Comparison of ENCODE assay signal across 1 cellular context in the genomic region with DNA sequence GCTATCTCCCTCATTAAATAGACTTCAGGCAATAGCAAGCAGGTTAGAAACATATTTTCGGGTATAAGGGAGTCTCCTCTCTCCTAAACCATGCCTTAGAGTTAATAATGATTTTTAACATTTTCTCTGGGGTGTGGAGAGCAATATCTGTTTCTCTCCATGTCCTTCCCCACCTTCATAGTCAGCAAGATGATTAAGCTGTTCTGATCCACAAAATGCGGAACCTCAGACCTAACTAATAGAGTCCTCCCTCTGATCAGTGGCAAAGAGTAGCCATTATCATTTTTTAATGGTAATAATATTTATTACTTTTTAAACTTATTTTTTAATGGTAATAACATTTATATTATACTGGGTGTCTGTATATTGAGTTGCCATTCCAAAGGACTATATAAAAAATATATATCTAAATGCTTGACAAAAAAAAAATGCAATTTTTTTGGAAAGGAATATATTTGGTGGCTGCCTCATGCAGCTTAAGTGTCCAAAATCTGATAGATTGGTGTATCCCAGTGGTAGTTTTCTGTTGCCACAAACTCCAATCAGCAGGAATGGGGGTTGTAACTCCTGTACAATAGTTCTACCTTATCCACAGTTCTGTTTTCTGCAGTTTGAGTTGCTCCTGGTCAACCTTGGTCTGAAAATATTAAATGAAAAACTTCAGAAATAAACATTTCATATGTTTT.
TF ChIP-seq lines count a peak whose summit lies in the region.

No MANE protein-coding gene starts in this region.

TF ChIP-seq in K562, 482 proteins besides CTCF, POLR2A, EP300 and RAD21 (continues in another document):
- TF ChIP-seq, protein P1, sequence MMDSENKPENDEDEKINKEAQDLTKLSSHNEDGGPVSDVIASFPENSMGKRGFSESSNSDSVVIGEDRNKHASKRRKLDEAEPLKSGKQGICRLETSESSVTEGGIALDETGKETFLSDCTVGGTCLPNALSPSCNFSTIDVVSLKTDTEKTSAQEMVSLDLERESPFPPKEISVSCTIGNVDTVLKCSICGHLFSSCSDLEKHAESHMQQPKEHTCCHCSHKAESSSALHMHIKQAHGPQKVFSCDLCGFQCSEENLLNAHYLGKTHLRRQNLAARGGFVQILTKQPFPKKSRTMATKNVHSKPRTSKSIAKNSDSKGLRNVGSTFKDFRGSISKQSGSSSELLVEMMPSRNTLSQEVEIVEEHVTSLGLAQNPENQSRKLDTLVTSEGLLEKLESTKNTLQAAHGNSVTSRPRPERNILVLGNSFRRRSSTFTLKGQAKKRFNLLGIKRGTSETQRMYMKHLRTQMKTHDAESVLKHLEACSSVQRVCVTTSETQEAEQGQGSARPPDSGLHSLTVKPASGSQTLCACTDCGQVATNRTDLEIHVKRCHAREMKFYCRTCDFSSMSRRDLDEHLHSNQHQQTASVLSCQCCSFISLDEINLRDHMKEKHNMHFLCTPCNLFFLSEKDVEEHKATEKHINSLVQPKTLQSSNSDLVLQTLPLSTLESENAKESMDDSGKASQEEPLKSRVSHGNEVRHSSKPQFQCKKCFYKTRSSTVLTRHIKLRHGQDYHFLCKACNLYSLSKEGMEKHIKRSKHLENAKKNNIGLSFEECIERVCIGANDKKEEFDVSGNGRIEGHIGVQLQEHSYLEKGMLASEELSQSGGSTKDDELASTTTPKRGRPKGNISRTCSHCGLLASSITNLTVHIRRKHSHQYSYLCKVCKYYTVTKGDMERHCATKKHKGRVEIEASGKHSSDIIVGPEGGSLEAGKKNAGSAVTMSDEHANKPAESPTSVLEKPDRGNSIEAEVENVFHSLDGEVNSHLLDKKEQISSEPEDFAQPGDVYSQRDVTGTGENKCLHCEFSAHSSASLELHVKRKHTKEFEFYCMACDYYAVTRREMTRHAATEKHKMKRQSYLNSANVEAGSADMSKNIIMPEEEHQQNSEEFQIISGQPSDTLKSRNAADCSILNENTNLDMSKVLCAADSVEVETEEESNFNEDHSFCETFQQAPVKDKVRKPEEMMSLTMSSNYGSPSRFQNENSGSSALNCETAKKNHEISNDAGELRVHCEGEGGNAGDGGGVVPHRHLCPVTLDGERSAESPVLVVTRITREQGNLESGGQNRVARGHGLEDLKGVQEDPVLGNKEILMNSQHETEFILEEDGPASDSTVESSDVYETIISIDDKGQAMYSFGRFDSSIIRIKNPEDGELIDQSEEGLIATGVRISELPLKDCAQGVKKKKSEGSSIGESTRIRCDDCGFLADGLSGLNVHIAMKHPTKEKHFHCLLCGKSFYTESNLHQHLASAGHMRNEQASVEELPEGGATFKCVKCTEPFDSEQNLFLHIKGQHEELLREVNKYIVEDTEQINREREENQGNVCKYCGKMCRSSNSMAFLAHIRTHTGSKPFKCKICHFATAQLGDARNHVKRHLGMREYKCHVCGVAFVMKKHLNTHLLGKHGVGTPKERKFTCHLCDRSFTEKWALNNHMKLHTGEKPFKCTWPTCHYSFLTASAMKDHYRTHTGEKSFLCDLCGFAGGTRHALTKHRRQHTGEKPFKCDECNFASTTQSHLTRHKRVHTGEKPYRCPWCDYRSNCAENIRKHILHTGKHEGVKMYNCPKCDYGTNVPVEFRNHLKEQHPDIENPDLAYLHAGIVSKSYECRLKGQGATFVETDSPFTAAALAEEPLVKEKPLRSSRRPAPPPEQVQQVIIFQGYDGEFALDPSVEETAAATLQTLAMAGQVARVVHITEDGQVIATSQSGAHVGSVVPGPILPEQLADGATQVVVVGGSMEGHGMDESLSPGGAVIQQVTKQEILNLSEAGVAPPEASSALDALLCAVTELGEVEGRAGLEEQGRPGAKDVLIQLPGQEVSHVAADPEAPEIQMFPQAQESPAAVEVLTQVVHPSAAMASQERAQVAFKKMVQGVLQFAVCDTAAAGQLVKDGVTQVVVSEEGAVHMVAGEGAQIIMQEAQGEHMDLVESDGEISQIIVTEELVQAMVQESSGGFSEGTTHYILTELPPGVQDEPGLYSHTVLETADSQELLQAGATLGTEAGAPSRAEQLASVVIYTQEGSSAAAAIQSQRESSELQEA (IDR thresholded peaks at IDR 0.05; ENCODE audit: low read depth): no peak
- TF ChIP-seq SRF (CRISPR knock-in tag; IDR thresholded peaks at IDR 0.05) (0 out of 4 replicates have a peak, but pooled peaks of 1 of the 2 experiments have one; percentile 9), MAZ (CRISPR knock-in tag; conservative IDR thresholded peaks at IDR 0.05 in 1 of 2, IDR thresholded peaks at IDR 0.05 in 1 of 2) (0 out of 4 replicates have a peak, but pooled peaks of 1 of the 2 experiments have one; percentile 12), ZNF77 (CRISPR knock-in tag; IDR thresholded peaks at IDR 0.05) (no peak), CCAR2 (IDR thresholded peaks at IDR 0.05; ENCODE audit: low read depth, low read length) (no peak), DIDO1 (tag; IDR thresholded peaks at IDR 0.05; ENCODE audit: low read depth) (no peak), ZNF408 (CRISPR knock-in tag; IDR thresholded peaks at IDR 0.05; ENCODE audit: low read depth) (no peak), BACH1 (tag; IDR thresholded peaks at IDR 0.05) (0 out of 2 replicates have a peak, but pooled peaks have one; percentile 7), POLR2AphosphoS2 (IDR thresholded peaks at IDR 0.05; ENCODE audit: low read length) (no peak), ZNF3 (CRISPR knock-in tag; IDR thresholded peaks at IDR 0.05) (no peak), ARHGAP35 (IDR thresholded peaks at IDR 0.05; ENCODE audit: partially characterized antibody) (no peak), ZNF75A (CRISPR knock-in tag; IDR thresholded peaks at IDR 0.05) (0 out of 2 replicates have a peak, but pooled peaks have one; percentile 57), GATAD2A (IDR thresholded peaks at IDR 0.05) (no peak), CREM (IDR thresholded peaks at IDR 0.05; ENCODE audit: low read depth) (no peak), DACH1 (IDR thresholded peaks at IDR 0.05; ENCODE audit: partially characterized antibody) (no peak), ETV1 (tag; conservative IDR thresholded peaks at IDR 0.05; ENCODE audit: low read depth) (no peak), MIER1 (IDR thresholded peaks at IDR 0.05; ENCODE audit: low read depth) (no peak), PPARD (CRISPR knock-in tag; IDR thresholded peaks at IDR 0.05) (no peak), KDM4B (IDR thresholded peaks at IDR 0.05; ENCODE audit: borderline replicate concordance in 2 of 2, low read depth in 1 of 2) (no peak), MAFG (tag; conservative IDR thresholded peaks at IDR 0.05) (0 out of 2 replicates have a peak, but pooled peaks have one; percentile 35), RBM15 (IDR thresholded peaks at IDR 0.05; ENCODE audit: insufficient read depth, low read length) (no peak), ZNF140 (CRISPR knock-in tag; IDR thresholded peaks at IDR 0.05) (no peak), OTX1 (CRISPR knock-in tag; IDR thresholded peaks at IDR 0.05) (no peak), SOX6 (IDR thresholded peaks at IDR 0.05) (no peak), ELF4 (CRISPR knock-in tag; IDR thresholded peaks at IDR 0.05) (no peak), POU5F1 (IDR thresholded peaks at IDR 0.05; ENCODE audit: borderline replicate concordance, low read depth, low read length, partially characterized antibody) (no peak)
- TF ChIP-seq, protein P2, sequence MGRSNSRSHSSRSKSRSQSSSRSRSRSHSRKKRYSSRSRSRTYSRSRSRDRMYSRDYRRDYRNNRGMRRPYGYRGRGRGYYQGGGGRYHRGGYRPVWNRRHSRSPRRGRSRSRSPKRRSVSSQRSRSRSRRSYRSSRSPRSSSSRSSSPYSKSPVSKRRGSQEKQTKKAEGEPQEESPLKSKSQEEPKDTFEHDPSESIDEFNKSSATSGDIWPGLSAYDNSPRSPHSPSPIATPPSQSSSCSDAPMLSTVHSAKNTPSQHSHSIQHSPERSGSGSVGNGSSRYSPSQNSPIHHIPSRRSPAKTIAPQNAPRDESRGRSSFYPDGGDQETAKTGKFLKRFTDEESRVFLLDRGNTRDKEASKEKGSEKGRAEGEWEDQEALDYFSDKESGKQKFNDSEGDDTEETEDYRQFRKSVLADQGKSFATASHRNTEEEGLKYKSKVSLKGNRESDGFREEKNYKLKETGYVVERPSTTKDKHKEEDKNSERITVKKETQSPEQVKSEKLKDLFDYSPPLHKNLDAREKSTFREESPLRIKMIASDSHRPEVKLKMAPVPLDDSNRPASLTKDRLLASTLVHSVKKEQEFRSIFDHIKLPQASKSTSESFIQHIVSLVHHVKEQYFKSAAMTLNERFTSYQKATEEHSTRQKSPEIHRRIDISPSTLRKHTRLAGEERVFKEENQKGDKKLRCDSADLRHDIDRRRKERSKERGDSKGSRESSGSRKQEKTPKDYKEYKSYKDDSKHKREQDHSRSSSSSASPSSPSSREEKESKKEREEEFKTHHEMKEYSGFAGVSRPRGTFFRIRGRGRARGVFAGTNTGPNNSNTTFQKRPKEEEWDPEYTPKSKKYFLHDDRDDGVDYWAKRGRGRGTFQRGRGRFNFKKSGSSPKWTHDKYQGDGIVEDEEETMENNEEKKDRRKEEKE (IDR thresholded peaks at IDR 0.05; ENCODE audit: borderline replicate concordance in 1 of 2, control insufficient read depth in 1 of 2, low read depth in 2 of 2, low read length in 1 of 2): no peak
- TF ChIP-seq, protein P3, sequence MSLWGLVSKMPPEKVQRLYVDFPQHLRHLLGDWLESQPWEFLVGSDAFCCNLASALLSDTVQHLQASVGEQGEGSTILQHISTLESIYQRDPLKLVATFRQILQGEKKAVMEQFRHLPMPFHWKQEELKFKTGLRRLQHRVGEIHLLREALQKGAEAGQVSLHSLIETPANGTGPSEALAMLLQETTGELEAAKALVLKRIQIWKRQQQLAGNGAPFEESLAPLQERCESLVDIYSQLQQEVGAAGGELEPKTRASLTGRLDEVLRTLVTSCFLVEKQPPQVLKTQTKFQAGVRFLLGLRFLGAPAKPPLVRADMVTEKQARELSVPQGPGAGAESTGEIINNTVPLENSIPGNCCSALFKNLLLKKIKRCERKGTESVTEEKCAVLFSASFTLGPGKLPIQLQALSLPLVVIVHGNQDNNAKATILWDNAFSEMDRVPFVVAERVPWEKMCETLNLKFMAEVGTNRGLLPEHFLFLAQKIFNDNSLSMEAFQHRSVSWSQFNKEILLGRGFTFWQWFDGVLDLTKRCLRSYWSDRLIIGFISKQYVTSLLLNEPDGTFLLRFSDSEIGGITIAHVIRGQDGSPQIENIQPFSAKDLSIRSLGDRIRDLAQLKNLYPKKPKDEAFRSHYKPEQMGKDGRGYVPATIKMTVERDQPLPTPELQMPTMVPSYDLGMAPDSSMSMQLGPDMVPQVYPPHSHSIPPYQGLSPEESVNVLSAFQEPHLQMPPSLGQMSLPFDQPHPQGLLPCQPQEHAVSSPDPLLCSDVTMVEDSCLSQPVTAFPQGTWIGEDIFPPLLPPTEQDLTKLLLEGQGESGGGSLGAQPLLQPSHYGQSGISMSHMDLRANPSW (CRISPR knock-in tag; IDR thresholded peaks at IDR 0.05): no peak
- TF ChIP-seq, protein P4, sequence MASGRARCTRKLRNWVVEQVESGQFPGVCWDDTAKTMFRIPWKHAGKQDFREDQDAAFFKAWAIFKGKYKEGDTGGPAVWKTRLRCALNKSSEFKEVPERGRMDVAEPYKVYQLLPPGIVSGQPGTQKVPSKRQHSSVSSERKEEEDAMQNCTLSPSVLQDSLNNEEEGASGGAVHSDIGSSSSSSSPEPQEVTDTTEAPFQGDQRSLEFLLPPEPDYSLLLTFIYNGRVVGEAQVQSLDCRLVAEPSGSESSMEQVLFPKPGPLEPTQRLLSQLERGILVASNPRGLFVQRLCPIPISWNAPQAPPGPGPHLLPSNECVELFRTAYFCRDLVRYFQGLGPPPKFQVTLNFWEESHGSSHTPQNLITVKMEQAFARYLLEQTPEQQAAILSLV (tag; IDR thresholded peaks at IDR 0.05): no peak
- TF ChIP-seq, protein P5, sequence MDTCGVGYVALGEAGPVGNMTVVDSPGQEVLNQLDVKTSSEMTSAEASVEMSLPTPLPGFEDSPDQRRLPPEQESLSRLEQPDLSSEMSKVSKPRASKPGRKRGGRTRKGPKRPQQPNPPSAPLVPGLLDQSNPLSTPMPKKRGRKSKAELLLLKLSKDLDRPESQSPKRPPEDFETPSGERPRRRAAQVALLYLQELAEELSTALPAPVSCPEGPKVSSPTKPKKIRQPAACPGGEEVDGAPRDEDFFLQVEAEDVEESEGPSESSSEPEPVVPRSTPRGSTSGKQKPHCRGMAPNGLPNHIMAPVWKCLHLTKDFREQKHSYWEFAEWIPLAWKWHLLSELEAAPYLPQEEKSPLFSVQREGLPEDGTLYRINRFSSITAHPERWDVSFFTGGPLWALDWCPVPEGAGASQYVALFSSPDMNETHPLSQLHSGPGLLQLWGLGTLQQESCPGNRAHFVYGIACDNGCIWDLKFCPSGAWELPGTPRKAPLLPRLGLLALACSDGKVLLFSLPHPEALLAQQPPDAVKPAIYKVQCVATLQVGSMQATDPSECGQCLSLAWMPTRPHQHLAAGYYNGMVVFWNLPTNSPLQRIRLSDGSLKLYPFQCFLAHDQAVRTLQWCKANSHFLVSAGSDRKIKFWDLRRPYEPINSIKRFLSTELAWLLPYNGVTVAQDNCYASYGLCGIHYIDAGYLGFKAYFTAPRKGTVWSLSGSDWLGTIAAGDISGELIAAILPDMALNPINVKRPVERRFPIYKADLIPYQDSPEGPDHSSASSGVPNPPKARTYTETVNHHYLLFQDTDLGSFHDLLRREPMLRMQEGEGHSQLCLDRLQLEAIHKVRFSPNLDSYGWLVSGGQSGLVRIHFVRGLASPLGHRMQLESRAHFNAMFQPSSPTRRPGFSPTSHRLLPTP (IDR thresholded peaks at IDR 0.05; ENCODE audit: borderline replicate concordance, extremely low read depth, insufficient read length): no peak
- TF ChIP-seq, protein P6, sequence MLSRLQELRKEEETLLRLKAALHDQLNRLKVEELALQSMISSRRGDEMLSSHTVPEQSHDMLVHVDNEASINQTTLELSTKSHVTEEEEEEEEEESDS (CRISPR knock-in tag; IDR thresholded peaks at IDR 0.05): no peak
- TF ChIP-seq, protein P7, sequence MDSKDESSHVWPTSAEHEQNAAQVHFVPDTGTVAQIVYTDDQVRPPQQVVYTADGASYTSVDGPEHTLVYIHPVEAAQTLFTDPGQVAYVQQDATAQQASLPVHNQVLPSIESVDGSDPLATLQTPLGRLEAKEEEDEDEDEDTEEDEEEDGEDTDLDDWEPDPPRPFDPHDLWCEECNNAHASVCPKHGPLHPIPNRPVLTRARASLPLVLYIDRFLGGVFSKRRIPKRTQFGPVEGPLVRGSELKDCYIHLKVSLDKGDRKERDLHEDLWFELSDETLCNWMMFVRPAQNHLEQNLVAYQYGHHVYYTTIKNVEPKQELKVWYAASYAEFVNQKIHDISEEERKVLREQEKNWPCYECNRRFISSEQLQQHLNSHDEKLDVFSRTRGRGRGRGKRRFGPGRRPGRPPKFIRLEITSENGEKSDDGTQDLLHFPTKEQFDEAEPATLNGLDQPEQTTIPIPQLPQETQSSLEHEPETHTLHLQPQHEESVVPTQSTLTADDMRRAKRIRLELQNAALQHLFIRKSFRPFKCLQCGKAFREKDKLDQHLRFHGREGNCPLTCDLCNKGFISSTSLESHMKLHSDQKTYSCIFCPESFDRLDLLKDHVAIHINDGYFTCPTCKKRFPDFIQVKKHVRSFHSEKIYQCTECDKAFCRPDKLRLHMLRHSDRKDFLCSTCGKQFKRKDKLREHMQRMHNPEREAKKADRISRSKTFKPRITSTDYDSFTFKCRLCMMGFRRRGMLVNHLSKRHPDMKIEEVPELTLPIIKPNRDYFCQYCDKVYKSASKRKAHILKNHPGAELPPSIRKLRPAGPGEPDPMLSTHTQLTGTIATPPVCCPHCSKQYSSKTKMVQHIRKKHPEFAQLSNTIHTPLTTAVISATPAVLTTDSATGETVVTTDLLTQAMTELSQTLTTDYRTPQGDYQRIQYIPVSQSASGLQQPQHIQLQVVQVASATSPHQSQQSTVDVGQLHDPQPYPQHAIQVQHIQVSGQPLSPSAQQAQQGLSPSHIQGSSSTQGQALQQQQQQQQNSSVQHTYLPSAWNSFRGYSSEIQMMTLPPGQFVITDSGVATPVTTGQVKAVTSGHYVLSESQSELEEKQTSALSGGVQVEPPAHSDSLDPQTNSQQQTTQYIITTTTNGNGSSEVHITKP (IDR thresholded peaks at IDR 0.05; ENCODE audit: partially characterized antibody): no peak
